Comparison of ENCODE assay signal across 23 cellular contexts in genomic region chr9:137989156-137989555, GRCh38.
"Had no signal": no experiment of that assay in that cellular context is flagged by ENCODE, and none has a peak within 500 bp of the region (broad histone marks: within the 10 kb centered on the region; RNA-seq: fewer than 3 reads in every experiment).

No MANE protein-coding gene starts in this region.

- H3K36me3 Mint-ChIP-seq: memory B cell; naive B cell; stimulated activated naive B cell treated with anti-CD40 and anti-IgM and Interleukin-4, amounts not matched to agents 10 μg/mL and 1 μg/mL and 100 μg/mL, for 72 hours had no signal

- H3K4me3 Mint-ChIP-seq: memory B cell; naive B cell; nephron; stimulated activated naive B cell treated with anti-CD40 and anti-IgM and Interleukin-4, amounts not matched to agents 10 μg/mL and 1 μg/mL and 100 μg/mL, for 72 hours; stimulated activated naive CD8-positive, alpha-beta T cell treated with anti-CD3 and anti-CD28 coated beads, Interleukin-15, amount 100 ng/mL, for 72 hours had no signal

- ATAC-seq: heart left ventricle; left lobe of liver; lower lobe of right lung; right lobe of liver; stimulated activated naive B cell treated with anti-CD40 and anti-IgM and Interleukin-4, amounts not matched to agents 10 μg/mL and 1 μg/mL and 100 μg/mL, for 72 hours; stimulated activated naive CD8-positive, alpha-beta T cell treated with anti-CD3 and anti-CD28 coated beads, Interleukin-15, amount 100 ng/mL, for 72 hours had no signal

- H3K4me3 ChIP-seq: dorsolateral prefrontal cortex, heart left ventricle, lower lobe of right lung, prostate gland, right lobe of liver, skin epidermis, tibial artery, upper lobe of left lung, uterus had no signal

- H3K9me3 Mint-ChIP-seq: memory B cell; stimulated activated naive B cell treated with anti-CD40 and anti-IgM and Interleukin-4, amounts not matched to agents 10 μg/mL and 1 μg/mL and 100 μg/mL, for 72 hours; stimulated activated naive CD8-positive, alpha-beta T cell treated with anti-CD3 and anti-CD28 coated beads, Interleukin-15, amount 100 ng/mL, for 72 hours had no signal

- H3K4me1 ChIP-seq: heart left ventricle, lower lobe of right lung, parathyroid adenoma, prostate gland, right lobe of liver, tibial artery, upper lobe of left lung, uterus had no signal

- H3K27ac Mint-ChIP-seq: memory B cell; naive B cell; nephron; stimulated activated naive B cell treated with anti-CD40 and anti-IgM and Interleukin-4, amounts not matched to agents 10 μg/mL and 1 μg/mL and 100 μg/mL, for 72 hours had no signal

- DNase-seq: cortex of kidney; effector memory CD4-positive, alpha-beta T cell; kidney glomerular epithelial cell; lower lobe of right lung; midbrain; naive B cell; occipital lobe; stimulated activated CD4-positive, alpha-beta T cell treated with anti-CD3 and anti-CD28 coated beads, Interleukin-2, amount 100 ng/mL, for 24 hours; stimulated activated CD4-positive, alpha-beta T cell treated with anti-CD3 and anti-CD28 coated beads, Interleukin-4, amount 100 ng/mL, for 4 hours; stimulated activated naive B cell treated with anti-CD40 and anti-IgM and Interleukin-4, amounts not matched to agents 10 μg/mL and 1 μg/mL and 100 μg/mL, for 72 hours; stimulated activated naive CD8-positive, alpha-beta T cell treated with anti-CD3 and anti-CD28 coated beads, Interleukin-15, amount 100 ng/mL, for 72 hours; upper lobe of left lung; uterus had no signal

- H3K9me3 ChIP-seq: heart left ventricle, lower lobe of right lung, prostate gland, right lobe of liver, tibial artery, upper lobe of left lung, uterus had no signal

- H3K27ac ChIP-seq: heart left ventricle, lower lobe of right lung, parathyroid adenoma, prostate gland, right lobe of liver, skin epidermis, tibial artery, upper lobe of left lung, uterus had no signal

- H3K27me3 ChIP-seq: right lobe of liver, upper lobe of left lung, uterus had no signal

- H3K9ac ChIP-seq: parathyroid adenoma had no signal

- H3K4me1 Mint-ChIP-seq: memory B cell; naive B cell; nephron; stimulated activated naive CD8-positive, alpha-beta T cell treated with anti-CD3 and anti-CD28 coated beads, Interleukin-15, amount 100 ng/mL, for 72 hours had no signal

- H3K36me3 ChIP-seq: heart left ventricle, lower lobe of right lung, prostate gland, right lobe of liver, tibial artery, upper lobe of left lung, uterus had no signal
